1 cellular context compared by ENCODE assay signal in genomic region chr10:104349623-104350142, GRCh38.
TF ChIP-seq lines count a peak whose summit lies in the region.

No MANE protein-coding gene starts in this region.

TF ChIP-seq in GM12878, 131 proteins besides CTCF, POLR2A, EP300 and RAD21 (continued from another document and continues in another):
- peak; percentile 24; the same call in 1 of the 2 replicates for TF ChIP-seq MLLT1 (IDR thresholded peaks at IDR 0.05)
- no peak for TF ChIP-seq STAT3 (IDR thresholded peaks at IDR 0.05; ENCODE audit: low read depth, low read length)
- TF ChIP-seq YBX1 (IDR thresholded peaks at IDR 0.05), result no peak
- no peak for TF ChIP-seq ZNF24 (IDR thresholded peaks at IDR 0.05)
- no peak for TF ChIP-seq TBL1XR1 (IDR thresholded peaks at IDR 0.05; ENCODE audit: low read depth, low read length)
- TF ChIP-seq EGR1 (IDR thresholded peaks at IDR 0.05; ENCODE audit: borderline replicate concordance in 1 of 2, low read depth in 2 of 2, low read length in 2 of 2), result no peak
- no peak for TF ChIP-seq ZBED1 (IDR thresholded peaks at IDR 0.05; ENCODE audit: borderline replicate concordance)
- TF ChIP-seq BMI1 (IDR thresholded peaks at IDR 0.05; ENCODE audit: borderline replicate concordance), result peak; percentile 56; the same call in 1 of the 2 replicates
- TF ChIP-seq NR2F1 (conservative IDR thresholded peaks at IDR 0.05), result 0 out of 2 replicates have a peak, but pooled peaks have one; percentile 25
- peak; percentile 74; the same call in 1 of the 2 replicates for TF ChIP-seq SMARCA5 (IDR thresholded peaks at IDR 0.05)
- TF ChIP-seq TCF12 (IDR thresholded peaks at IDR 0.05; ENCODE audit: low read depth, low read length), result no peak
- TF ChIP-seq POLR2AphosphoS5 (IDR thresholded peaks at IDR 0.05; ENCODE audit: low read length), result no peak
- TF ChIP-seq IRF5 (IDR thresholded peaks at IDR 0.05; ENCODE audit: borderline replicate concordance), result no peak
- TF ChIP-seq, protein P1, sequence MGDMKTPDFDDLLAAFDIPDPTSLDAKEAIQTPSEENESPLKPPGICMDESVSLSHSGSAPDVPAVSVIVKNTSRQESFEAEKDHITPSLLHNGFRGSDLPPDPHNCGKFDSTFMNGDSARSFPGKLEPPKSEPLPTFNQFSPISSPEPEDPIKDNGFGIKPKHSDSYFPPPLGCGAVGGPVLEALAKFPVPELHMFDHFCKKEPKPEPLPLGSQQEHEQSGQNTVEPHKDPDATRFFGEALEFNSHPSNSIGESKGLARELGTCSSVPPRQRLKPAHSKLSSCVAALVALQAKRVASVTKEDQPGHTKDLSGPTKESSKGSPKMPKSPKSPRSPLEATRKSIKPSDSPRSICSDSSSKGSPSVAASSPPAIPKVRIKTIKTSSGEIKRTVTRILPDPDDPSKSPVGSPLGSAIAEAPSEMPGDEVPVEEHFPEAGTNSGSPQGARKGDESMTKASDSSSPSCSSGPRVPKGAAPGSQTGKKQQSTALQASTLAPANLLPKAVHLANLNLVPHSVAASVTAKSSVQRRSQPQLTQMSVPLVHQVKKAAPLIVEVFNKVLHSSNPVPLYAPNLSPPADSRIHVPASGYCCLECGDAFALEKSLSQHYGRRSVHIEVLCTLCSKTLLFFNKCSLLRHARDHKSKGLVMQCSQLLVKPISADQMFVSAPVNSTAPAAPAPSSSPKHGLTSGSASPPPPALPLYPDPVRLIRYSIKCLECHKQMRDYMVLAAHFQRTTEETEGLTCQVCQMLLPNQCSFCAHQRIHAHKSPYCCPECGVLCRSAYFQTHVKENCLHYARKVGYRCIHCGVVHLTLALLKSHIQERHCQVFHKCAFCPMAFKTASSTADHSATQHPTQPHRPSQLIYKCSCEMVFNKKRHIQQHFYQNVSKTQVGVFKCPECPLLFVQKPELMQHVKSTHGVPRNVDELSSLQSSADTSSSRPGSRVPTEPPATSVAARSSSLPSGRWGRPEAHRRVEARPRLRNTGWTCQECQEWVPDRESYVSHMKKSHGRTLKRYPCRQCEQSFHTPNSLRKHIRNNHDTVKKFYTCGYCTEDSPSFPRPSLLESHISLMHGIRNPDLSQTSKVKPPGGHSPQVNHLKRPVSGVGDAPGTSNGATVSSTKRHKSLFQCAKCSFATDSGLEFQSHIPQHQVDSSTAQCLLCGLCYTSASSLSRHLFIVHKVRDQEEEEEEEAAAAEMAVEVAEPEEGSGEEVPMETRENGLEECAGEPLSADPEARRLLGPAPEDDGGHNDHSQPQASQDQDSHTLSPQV (IDR thresholded peaks at IDR 0.05), result no peak
- no peak for TF ChIP-seq KAT2A (conservative IDR thresholded peaks at IDR 0.05; ENCODE audit: control insufficient read depth, low read depth, low read length)
- TF ChIP-seq TARDBP (IDR thresholded peaks at IDR 0.05; ENCODE audit: borderline replicate concordance), result no peak
- TF ChIP-seq ZZZ3 (IDR thresholded peaks at IDR 0.05; ENCODE audit: control insufficient read depth, insufficient read length, low read depth), result no peak
- no peak for TF ChIP-seq NFYA (IDR thresholded peaks at IDR 0.05; ENCODE audit: borderline replicate concordance, low read depth, low read length)
- TF ChIP-seq CBX3 (IDR thresholded peaks at IDR 0.05; ENCODE audit: borderline replicate concordance, low read depth), result no peak
- TF ChIP-seq RELB (IDR thresholded peaks at IDR 0.05; ENCODE audit: low read depth), result peak; percentile 96
- TF ChIP-seq SIX5 (IDR thresholded peaks at IDR 0.05; ENCODE audit: low read depth, low read length, severe bottlenecking), result no peak
- no peak for TF ChIP-seq FOS (IDR thresholded peaks at IDR 0.05; ENCODE audit: borderline replicate concordance, extremely low read depth, insufficient read length)
- TF ChIP-seq HSF1 (IDR thresholded peaks at IDR 0.05; ENCODE audit: low read depth, low read length), result no peak
- TF ChIP-seq CEBPZ (IDR thresholded peaks at IDR 0.05; ENCODE audit: low read depth, low read length), result no peak
- TF ChIP-seq MEF2A (IDR thresholded peaks at IDR 0.05; ENCODE audit: insufficient read depth, low read depth, low read length), result no peak
- peak; percentile 61; the same call in 1 of the 2 replicates for TF ChIP-seq PAX5 (IDR thresholded peaks at IDR 0.05; ENCODE audit: borderline replicate concordance, low read depth, low read length)
- peak; percentile 19 for TF ChIP-seq CUX1 (IDR thresholded peaks at IDR 0.05; ENCODE audit: insufficient replicate concordance, low read depth, low read length)
- 0 out of 2 replicates have a peak, but pooled peaks have one; percentile 76 for TF ChIP-seq MTA3 (IDR thresholded peaks at IDR 0.05; ENCODE audit: borderline replicate concordance, low read length)
- no peak for TF ChIP-seq NRF1 (conservative IDR thresholded peaks at IDR 0.05; ENCODE audit: low read depth, low read length)
- TF ChIP-seq GABPA (IDR thresholded peaks at IDR 0.05; ENCODE audit: low read depth), result no peak
- no peak for TF ChIP-seq PAX8 (IDR thresholded peaks at IDR 0.05)
- TF ChIP-seq CBFB (IDR thresholded peaks at IDR 0.05; ENCODE audit: low read depth), result no peak
- no peak for TF ChIP-seq STAT1 (conservative IDR thresholded peaks at IDR 0.05)
- TF ChIP-seq MYB (IDR thresholded peaks at IDR 0.05; ENCODE audit: borderline replicate concordance, low read depth, low read length), result no peak
- TF ChIP-seq SRF (IDR thresholded peaks at IDR 0.05; ENCODE audit: low read depth in 2 of 2, low read length in 2 of 2), result 0 out of 4 replicates have a peak, but pooled peaks of 1 of the 2 experiments have one; percentile 47
- peak; percentile 92 for TF ChIP-seq SMAD1 (IDR thresholded peaks at IDR 0.05; ENCODE audit: low read depth, partially characterized antibody)
- no peak for TF ChIP-seq HDAC2 (IDR thresholded peaks at IDR 0.05)
- peak; percentile 63 for TF ChIP-seq CREM (IDR thresholded peaks at IDR 0.05; ENCODE audit: low read depth)
- TF ChIP-seq JUNB (IDR thresholded peaks at IDR 0.05), result peak; percentile 57
- TF ChIP-seq MAX (IDR thresholded peaks at IDR 0.05; ENCODE audit: low read depth, low read length), result no peak
